1 cellular context compared by ENCODE assay signal in genomic region chr7:101058355-101058754, GRCh38.
TF ChIP-seq lines count a peak whose summit lies in the region.

No MANE protein-coding gene starts in this region.

TF ChIP-seq in HepG2, 621 proteins besides CTCF, POLR2A, EP300 and RAD21 (continued from another document and continues in another):
- TF ChIP-seq, protein P1, sequence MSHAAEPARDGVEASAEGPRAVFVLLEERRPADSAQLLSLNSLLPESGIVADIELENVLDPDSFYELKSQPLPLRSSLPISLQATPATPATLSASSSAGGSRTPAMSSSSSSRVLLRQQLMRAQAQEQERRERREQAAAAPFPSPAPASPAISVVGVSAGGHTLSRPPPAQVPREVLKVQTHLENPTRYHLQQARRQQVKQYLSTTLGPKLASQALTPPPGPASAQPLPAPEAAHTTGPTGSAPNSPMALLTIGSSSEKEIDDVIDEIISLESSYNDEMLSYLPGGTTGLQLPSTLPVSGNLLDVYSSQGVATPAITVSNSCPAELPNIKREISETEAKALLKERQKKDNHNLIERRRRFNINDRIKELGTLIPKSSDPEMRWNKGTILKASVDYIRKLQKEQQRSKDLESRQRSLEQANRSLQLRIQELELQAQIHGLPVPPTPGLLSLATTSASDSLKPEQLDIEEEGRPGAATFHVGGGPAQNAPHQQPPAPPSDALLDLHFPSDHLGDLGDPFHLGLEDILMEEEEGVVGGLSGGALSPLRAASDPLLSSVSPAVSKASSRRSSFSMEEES (CRISPR knock-in tag; IDR thresholded peaks at IDR 0.05): peak; percentile 83
- 0 out of 2 replicates have a peak, but pooled peaks have one; percentile 70 for TF ChIP-seq KLF12 (CRISPR knock-in tag; IDR thresholded peaks at IDR 0.05; ENCODE audit: borderline replicate concordance)
- no peak for TF ChIP-seq SRF (IDR thresholded peaks at IDR 0.05; ENCODE audit: low read depth, low read length)
- TF ChIP-seq ZNF335 (CRISPR knock-in tag; IDR thresholded peaks at IDR 0.05): peak; percentile 91
- 0 out of 2 replicates have a peak, but pooled peaks have one; percentile 48 for TF ChIP-seq ZNF142 (CRISPR knock-in tag; IDR thresholded peaks at IDR 0.05)
- TF ChIP-seq, protein P2, sequence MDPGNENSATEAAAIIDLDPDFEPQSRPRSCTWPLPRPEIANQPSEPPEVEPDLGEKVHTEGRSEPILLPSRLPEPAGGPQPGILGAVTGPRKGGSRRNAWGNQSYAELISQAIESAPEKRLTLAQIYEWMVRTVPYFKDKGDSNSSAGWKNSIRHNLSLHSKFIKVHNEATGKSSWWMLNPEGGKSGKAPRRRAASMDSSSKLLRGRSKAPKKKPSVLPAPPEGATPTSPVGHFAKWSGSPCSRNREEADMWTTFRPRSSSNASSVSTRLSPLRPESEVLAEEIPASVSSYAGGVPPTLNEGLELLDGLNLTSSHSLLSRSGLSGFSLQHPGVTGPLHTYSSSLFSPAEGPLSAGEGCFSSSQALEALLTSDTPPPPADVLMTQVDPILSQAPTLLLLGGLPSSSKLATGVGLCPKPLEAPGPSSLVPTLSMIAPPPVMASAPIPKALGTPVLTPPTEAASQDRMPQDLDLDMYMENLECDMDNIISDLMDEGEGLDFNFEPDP (CRISPR knock-in tag; conservative IDR thresholded peaks at IDR 0.05): no peak
- TF ChIP-seq, protein P3, sequence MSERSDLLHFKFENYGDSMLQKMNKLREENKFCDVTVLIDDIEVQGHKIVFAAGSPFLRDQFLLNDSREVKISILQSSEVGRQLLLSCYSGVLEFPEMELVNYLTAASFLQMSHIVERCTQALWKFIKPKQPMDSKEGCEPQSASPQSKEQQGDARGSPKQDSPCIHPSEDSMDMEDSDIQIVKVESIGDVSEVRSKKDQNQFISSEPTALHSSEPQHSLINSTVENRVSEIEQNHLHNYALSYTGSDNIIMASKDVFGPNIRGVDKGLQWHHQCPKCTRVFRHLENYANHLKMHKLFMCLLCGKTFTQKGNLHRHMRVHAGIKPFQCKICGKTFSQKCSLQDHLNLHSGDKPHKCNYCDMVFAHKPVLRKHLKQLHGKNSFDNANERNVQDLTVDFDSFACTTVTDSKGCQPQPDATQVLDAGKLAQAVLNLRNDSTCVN (CRISPR knock-in tag; IDR thresholded peaks at IDR 0.05; ENCODE audit: borderline replicate concordance): peak; percentile 92
- TF ChIP-seq KLF6 (CRISPR knock-in tag; IDR thresholded peaks at IDR 0.05): peak; percentile 96
- no peak for TF ChIP-seq DMTF1 (CRISPR knock-in tag; IDR thresholded peaks at IDR 0.05)
- TF ChIP-seq ZSCAN9 (CRISPR knock-in tag; IDR thresholded peaks at IDR 0.05; ENCODE audit: borderline replicate concordance): peak; percentile 98
- TF ChIP-seq, protein P4, sequence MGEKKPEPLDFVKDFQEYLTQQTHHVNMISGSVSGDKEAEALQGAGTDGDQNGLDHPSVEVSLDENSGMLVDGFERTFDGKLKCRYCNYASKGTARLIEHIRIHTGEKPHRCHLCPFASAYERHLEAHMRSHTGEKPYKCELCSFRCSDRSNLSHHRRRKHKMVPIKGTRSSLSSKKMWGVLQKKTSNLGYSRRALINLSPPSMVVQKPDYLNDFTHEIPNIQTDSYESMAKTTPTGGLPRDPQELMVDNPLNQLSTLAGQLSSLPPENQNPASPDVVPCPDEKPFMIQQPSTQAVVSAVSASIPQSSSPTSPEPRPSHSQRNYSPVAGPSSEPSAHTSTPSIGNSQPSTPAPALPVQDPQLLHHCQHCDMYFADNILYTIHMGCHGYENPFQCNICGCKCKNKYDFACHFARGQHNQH (CRISPR knock-in tag; IDR thresholded peaks at IDR 0.05): peak; percentile 83; the same call in 1 of the 2 replicates
- no peak for TF ChIP-seq PCBP2 (optimal IDR thresholded peaks at IDR 0.05; ENCODE audit: low read depth, low read length, poor library complexity, severe bottlenecking)
- no peak for TF ChIP-seq ZFY (CRISPR knock-in tag; IDR thresholded peaks at IDR 0.05)
- peak; percentile 34; the same call in 1 of the 2 replicates for TF ChIP-seq NFYC (CRISPR knock-in tag; IDR thresholded peaks at IDR 0.05)
- no peak for TF ChIP-seq U2AF2 (IDR thresholded peaks at IDR 0.05; ENCODE audit: low read depth, low read length)
- TF ChIP-seq MIER3 (CRISPR knock-in tag; IDR thresholded peaks at IDR 0.05; ENCODE audit: borderline replicate concordance): peak; percentile 72; the same call in 1 of the 2 replicates
- peak; percentile 69 for TF ChIP-seq ARID5B (CRISPR knock-in tag; IDR thresholded peaks at IDR 0.05)
- TF ChIP-seq ZNF296 (CRISPR knock-in tag; conservative IDR thresholded peaks at IDR 0.05): 0 out of 2 replicates have a peak, but pooled peaks have one; percentile 55
- no peak for TF ChIP-seq HNF1B (CRISPR knock-in tag; IDR thresholded peaks at IDR 0.05)
- TF ChIP-seq BRCA1 (CRISPR knock-in tag; IDR thresholded peaks at IDR 0.05): peak; percentile 98
- 0 out of 2 replicates have a peak, but pooled peaks have one; percentile 23 for TF ChIP-seq HOMEZ (CRISPR knock-in tag; IDR thresholded peaks at IDR 0.05; ENCODE audit: low read depth)
- 0 out of 2 replicates have a peak, but pooled peaks have one; percentile 53 for TF ChIP-seq ARNTL (CRISPR knock-in tag; IDR thresholded peaks at IDR 0.05)
- peak; percentile 96; the same call in 1 of the 2 replicates for TF ChIP-seq HBP1 (CRISPR knock-in tag; IDR thresholded peaks at IDR 0.05; ENCODE audit: low read depth)
- peak; percentile 51; the same call in 1 of the 2 replicates for TF ChIP-seq ZNF816 (CRISPR knock-in tag; IDR thresholded peaks at IDR 0.05; ENCODE audit: borderline replicate concordance)
- peak; percentile 78 for TF ChIP-seq RXRB (CRISPR knock-in tag; IDR thresholded peaks at IDR 0.05; ENCODE audit: borderline replicate concordance)
- peak; percentile 55 for TF ChIP-seq NR2F6 (IDR thresholded peaks at IDR 0.05)
- peak; percentile 71 for TF ChIP-seq NR2F6 (CRISPR knock-in tag; IDR thresholded peaks at IDR 0.05)
- TF ChIP-seq SAP130 (CRISPR knock-in tag; IDR thresholded peaks at IDR 0.05; ENCODE audit: low read depth): peak; percentile 77
- peak; percentile 52; the same call in 1 of the 2 replicates for TF ChIP-seq HDAC2 (CRISPR knock-in tag; IDR thresholded peaks at IDR 0.05)
- no peak for TF ChIP-seq ZNF629 (CRISPR knock-in tag; conservative IDR thresholded peaks at IDR 0.05)
